In genomic region chr5:135529576-135529975, GRCh38 we compare ENCODE assay signal across 11 cellular contexts. TPM values are rescaled to one million over a fixed set of nuclear protein-coding genes. Genes with fewer than 3 reads are reported as not detected.
"Had no signal": no experiment of that assay in that cellular context is flagged by ENCODE, and none has a peak within 500 bp of the region (broad histone marks: within the 10 kb centered on the region; RNA-seq: fewer than 3 reads in every experiment).

No MANE protein-coding gene starts in this region.

RNA-seq across cellular contexts. Expression of gene NEUROG1, which starts 6.2 kb away (rescaled TPM):
- total RNA-seq: OCI-LY7, PC-3, PC-9, Peyer's patch, Right ventricle myocardium inferior, Right ventricle myocardium superior, RPMI7951, SJCRH30, SJSA1, T-cell had no signal
- polyA plus RNA-seq: SK-N-SH had no signal

RNA-seq across cellular contexts. Expression of gene CXCL14, which starts 49.2 kb away (rescaled TPM):
- total RNA-seq: OCI-LY7, PC-3, PC-9, RPMI7951, SJCRH30, T-cell had no signal
